In genomic region chr17:59154721-59155438, GRCh38 we compare ENCODE assay signal across 1 cellular context.
TF ChIP-seq lines count a peak whose summit lies in the region.

Gene SKA2 (minus strand): TSS chr17:59155186. CDS start chr17:59155163, 23 bp downstream.

TF ChIP-seq in HepG2, 621 proteins besides CTCF, POLR2A, EP300 and RAD21 (continued from another document and continues in another):
- TF ChIP-seq AHDC1 (CRISPR knock-in tag; IDR thresholded peaks at IDR 0.05; ENCODE audit: borderline replicate concordance) = no peak; the same call in 1 of the 2 replicates
- TF ChIP-seq ZEB1 (IDR thresholded peaks at IDR 0.05; ENCODE audit: insufficient replicate concordance, low read depth) = no peak
- no peak for TF ChIP-seq FOXP1 (IDR thresholded peaks at IDR 0.05)
- no peak for TF ChIP-seq FOXP1 (CRISPR knock-in tag; IDR thresholded peaks at IDR 0.05)
- no peak for TF ChIP-seq MIER2 (CRISPR knock-in tag; IDR thresholded peaks at IDR 0.05)
- TF ChIP-seq ZNF17 (CRISPR knock-in tag; IDR thresholded peaks at IDR 0.05) = no peak; the same call in 1 of the 2 replicates
- no peak for TF ChIP-seq ATM (IDR thresholded peaks at IDR 0.05; ENCODE audit: borderline replicate concordance)
- TF ChIP-seq ZBTB21 (CRISPR knock-in tag; IDR thresholded peaks at IDR 0.05) = no peak
- no peak for TF ChIP-seq TRIM24 (CRISPR knock-in tag; IDR thresholded peaks at IDR 0.05)
- no peak for TF ChIP-seq NCOA1 (CRISPR knock-in tag; IDR thresholded peaks at IDR 0.05)
- no peak for TF ChIP-seq ZBTB7B (CRISPR knock-in tag; IDR thresholded peaks at IDR 0.05)
- peak; percentile 88 for TF ChIP-seq SPEN (CRISPR knock-in tag; IDR thresholded peaks at IDR 0.05; ENCODE audit: low read depth)
- no peak for TF ChIP-seq U2AF2 (IDR thresholded peaks at IDR 0.05; ENCODE audit: low read depth, low read length)
- TF ChIP-seq ZNF256 (CRISPR knock-in tag; conservative IDR thresholded peaks at IDR 0.05) = no peak
- 0 out of 2 replicates have a peak, but pooled peaks have one; percentile 67 for TF ChIP-seq ZSCAN25 (CRISPR knock-in tag; IDR thresholded peaks at IDR 0.05)
- peak; percentile 60; the same call in 1 of the 2 replicates for TF ChIP-seq KLF11 (CRISPR knock-in tag; IDR thresholded peaks at IDR 0.05)
- TF ChIP-seq MAFK (conservative IDR thresholded peaks at IDR 0.05 in 1 of 2, IDR thresholded peaks at IDR 0.05 in 1 of 2; ENCODE audit: low read length in 2 of 2) = peak in 1 of 2 experiments; percentile 1; a peak in 1 of 4 replicates
- TF ChIP-seq ZNF12 (CRISPR knock-in tag; IDR thresholded peaks at IDR 0.05) = no peak; the same call in 1 of the 2 replicates
- TF ChIP-seq, protein P1, sequence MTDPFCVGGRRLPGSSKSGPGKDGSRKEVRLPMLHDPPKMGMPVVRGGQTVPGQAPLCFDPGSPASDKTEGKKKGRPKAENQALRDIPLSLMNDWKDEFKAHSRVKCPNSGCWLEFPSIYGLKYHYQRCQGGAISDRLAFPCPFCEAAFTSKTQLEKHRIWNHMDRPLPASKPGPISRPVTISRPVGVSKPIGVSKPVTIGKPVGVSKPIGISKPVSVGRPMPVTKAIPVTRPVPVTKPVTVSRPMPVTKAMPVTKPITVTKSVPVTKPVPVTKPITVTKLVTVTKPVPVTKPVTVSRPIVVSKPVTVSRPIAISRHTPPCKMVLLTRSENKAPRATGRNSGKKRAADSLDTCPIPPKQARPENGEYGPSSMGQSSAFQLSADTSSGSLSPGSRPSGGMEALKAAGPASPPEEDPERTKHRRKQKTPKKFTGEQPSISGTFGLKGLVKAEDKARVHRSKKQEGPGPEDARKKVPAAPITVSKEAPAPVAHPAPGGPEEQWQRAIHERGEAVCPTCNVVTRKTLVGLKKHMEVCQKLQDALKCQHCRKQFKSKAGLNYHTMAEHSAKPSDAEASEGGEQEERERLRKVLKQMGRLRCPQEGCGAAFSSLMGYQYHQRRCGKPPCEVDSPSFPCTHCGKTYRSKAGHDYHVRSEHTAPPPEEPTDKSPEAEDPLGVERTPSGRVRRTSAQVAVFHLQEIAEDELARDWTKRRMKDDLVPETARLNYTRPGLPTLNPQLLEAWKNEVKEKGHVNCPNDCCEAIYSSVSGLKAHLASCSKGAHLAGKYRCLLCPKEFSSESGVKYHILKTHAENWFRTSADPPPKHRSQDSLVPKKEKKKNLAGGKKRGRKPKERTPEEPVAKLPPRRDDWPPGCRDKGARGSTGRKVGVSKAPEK (CRISPR knock-in tag; IDR thresholded peaks at IDR 0.05; ENCODE audit: borderline replicate concordance) = peak; percentile 89
- no peak for TF ChIP-seq ZFP36 (IDR thresholded peaks at IDR 0.05; ENCODE audit: borderline replicate concordance, low read depth, low read length, partially characterized antibody)
- TF ChIP-seq, protein P2, sequence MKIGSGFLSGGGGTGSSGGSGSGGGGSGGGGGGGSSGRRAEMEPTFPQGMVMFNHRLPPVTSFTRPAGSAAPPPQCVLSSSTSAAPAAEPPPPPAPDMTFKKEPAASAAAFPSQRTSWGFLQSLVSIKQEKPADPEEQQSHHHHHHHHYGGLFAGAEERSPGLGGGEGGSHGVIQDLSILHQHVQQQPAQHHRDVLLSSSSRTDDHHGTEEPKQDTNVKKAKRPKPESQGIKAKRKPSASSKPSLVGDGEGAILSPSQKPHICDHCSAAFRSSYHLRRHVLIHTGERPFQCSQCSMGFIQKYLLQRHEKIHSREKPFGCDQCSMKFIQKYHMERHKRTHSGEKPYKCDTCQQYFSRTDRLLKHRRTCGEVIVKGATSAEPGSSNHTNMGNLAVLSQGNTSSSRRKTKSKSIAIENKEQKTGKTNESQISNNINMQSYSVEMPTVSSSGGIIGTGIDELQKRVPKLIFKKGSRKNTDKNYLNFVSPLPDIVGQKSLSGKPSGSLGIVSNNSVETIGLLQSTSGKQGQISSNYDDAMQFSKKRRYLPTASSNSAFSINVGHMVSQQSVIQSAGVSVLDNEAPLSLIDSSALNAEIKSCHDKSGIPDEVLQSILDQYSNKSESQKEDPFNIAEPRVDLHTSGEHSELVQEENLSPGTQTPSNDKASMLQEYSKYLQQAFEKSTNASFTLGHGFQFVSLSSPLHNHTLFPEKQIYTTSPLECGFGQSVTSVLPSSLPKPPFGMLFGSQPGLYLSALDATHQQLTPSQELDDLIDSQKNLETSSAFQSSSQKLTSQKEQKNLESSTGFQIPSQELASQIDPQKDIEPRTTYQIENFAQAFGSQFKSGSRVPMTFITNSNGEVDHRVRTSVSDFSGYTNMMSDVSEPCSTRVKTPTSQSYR (CRISPR knock-in tag; IDR thresholded peaks at IDR 0.05; ENCODE audit: borderline replicate concordance) = peak; percentile 51
- TF ChIP-seq ONECUT2 (CRISPR knock-in tag; IDR thresholded peaks at IDR 0.05) = peak; percentile 96
- no peak for TF ChIP-seq SIX4 (CRISPR knock-in tag; IDR thresholded peaks at IDR 0.05)
- TF ChIP-seq FOXM1 (CRISPR knock-in tag; IDR thresholded peaks at IDR 0.05) = no peak; the same call in 1 of the 2 replicates
- TF ChIP-seq TOPORS (CRISPR knock-in tag; IDR thresholded peaks at IDR 0.05) = peak; percentile 60; the same call in 1 of the 2 replicates
- TF ChIP-seq HNF4A (CRISPR knock-in tag; IDR thresholded peaks at IDR 0.05) = 0 out of 2 replicates have a peak, but pooled peaks have one; percentile 18
- TF ChIP-seq CEBPB (IDR thresholded peaks at IDR 0.05; ENCODE audit: borderline replicate concordance, low read depth, low read length) = no peak
- no peak for TF ChIP-seq FOXO4 (CRISPR knock-in tag; conservative IDR thresholded peaks at IDR 0.05)
- peak; percentile 30 for TF ChIP-seq XRCC5 (optimal IDR thresholded peaks at IDR 0.05; ENCODE audit: low read length)
- 0 out of 2 replicates have a peak, but pooled peaks have one; percentile 15 for TF ChIP-seq ETV6 (CRISPR knock-in tag; conservative IDR thresholded peaks at IDR 0.05)
- TF ChIP-seq SRSF9 (IDR thresholded peaks at IDR 0.05; ENCODE audit: borderline replicate concordance, insufficient read depth, low read depth, low read length, poor library complexity, severe bottlenecking) = no peak
- peak; percentile 91; the same call in 1 of the 2 replicates for TF ChIP-seq MTA1 (CRISPR knock-in tag; IDR thresholded peaks at IDR 0.05; ENCODE audit: borderline replicate concordance)
- no peak for TF ChIP-seq ZNF253 (CRISPR knock-in tag; IDR thresholded peaks at IDR 0.05; ENCODE audit: borderline replicate concordance)
- TF ChIP-seq ZNF460 (CRISPR knock-in tag; IDR thresholded peaks at IDR 0.05; ENCODE audit: borderline replicate concordance) = no peak
- peak; percentile 28; the same call in 1 of the 2 replicates for TF ChIP-seq TSC22D2 (CRISPR knock-in tag; IDR thresholded peaks at IDR 0.05; ENCODE audit: borderline replicate concordance)
- TF ChIP-seq ZNF598 (CRISPR knock-in tag; IDR thresholded peaks at IDR 0.05; ENCODE audit: borderline replicate concordance) = peak; percentile 77; the same call in 1 of the 2 replicates
- TF ChIP-seq ZNF709 (CRISPR knock-in tag; IDR thresholded peaks at IDR 0.05) = peak; percentile 70
- TF ChIP-seq ZNF619 (CRISPR knock-in tag; IDR thresholded peaks at IDR 0.05) = no peak
- TF ChIP-seq HNRNPK (IDR thresholded peaks at IDR 0.05; ENCODE audit: low read depth, low read length, poor library complexity, severe bottlenecking) = no peak
- TF ChIP-seq PRDM4 (CRISPR knock-in tag; IDR thresholded peaks at IDR 0.05; ENCODE audit: borderline replicate concordance) = no peak
- peak; percentile 77 for TF ChIP-seq PHF8 (CRISPR knock-in tag; IDR thresholded peaks at IDR 0.05)
- no peak for TF ChIP-seq ZNF850 (CRISPR knock-in tag; conservative IDR thresholded peaks at IDR 0.05)
- TF ChIP-seq NR0B2 (CRISPR knock-in tag; IDR thresholded peaks at IDR 0.05) = no peak; the same call in none of the 2 replicates
- peak; percentile 65; the same call in 1 of the 2 replicates for TF ChIP-seq CCDC6 (CRISPR knock-in tag; IDR thresholded peaks at IDR 0.05)
- TF ChIP-seq ZSCAN30 (CRISPR knock-in tag; IDR thresholded peaks at IDR 0.05) = no peak
- no peak for TF ChIP-seq MBD4 (IDR thresholded peaks at IDR 0.05; ENCODE audit: borderline replicate concordance, low read length)
- TF ChIP-seq IRX3 (CRISPR knock-in tag; IDR thresholded peaks at IDR 0.05; ENCODE audit: borderline replicate concordance, low read depth) = no peak
- no peak for TF ChIP-seq MLXIP (CRISPR knock-in tag; IDR thresholded peaks at IDR 0.05; ENCODE audit: borderline replicate concordance)
- TF ChIP-seq SALL2 (CRISPR knock-in tag; IDR thresholded peaks at IDR 0.05) = no peak; the same call in 1 of the 2 replicates
